In genomic region chr11:46649180-46649738, GRCh38 we compare ENCODE assay signal across 8 cellular contexts. TPM values are rescaled to one million over a fixed set of nuclear protein-coding genes. Genes with fewer than 3 reads are reported as not detected.
DNase-seq lines count a peak whose midpoint lies in the region; ATAC-seq and TF ChIP-seq lines count a peak whose summit lies in the region.

No MANE protein-coding gene starts in this region.

- peaks cover 0 to 91% (median 17%) of the 10 kb centered on the region in 3 donors for H3K36me3 Mint-ChIP-seq in naive thymus-derived CD8-positive, alpha-beta T cell

- no peaks in the 10 kb centered on the region for H3K27me3 ChIP-seq in SJCRH30

- no peaks in the 10 kb centered on the region for H3K9me3 Mint-ChIP-seq in naive thymus-derived CD8-positive, alpha-beta T cell

- H3K27me3 Mint-ChIP-seq in naive thymus-derived CD8-positive, alpha-beta T cell = no peaks in the 10 kb centered on the region

- H3K9me3 ChIP-seq in SJCRH30 (replicated peaks) = no peaks in the 10 kb centered on the region

- peak overlapping the region; percentile 66 for H3K27ac ChIP-seq in SJCRH30

- no peaks in the 10 kb centered on the region for H3K4me1 Mint-ChIP-seq in naive thymus-derived CD8-positive, alpha-beta T cell

- peaks cover 33% of the 10 kb centered on the region for H3K36me3 ChIP-seq in SJCRH30

- no peak overlapping the region for H3K4me3 ChIP-seq in SJCRH30
- no peak overlapping the region for H3K4me3 ChIP-seq in fibroblast of the aortic adventitia (ENCODE audit: low read depth, low read length)

- POLR2A ChIA-PET in naive thymus-derived CD8-positive, alpha-beta T cell (lab: Charles Lee) = interaction anchor here (1.2 kb wide), 1 partner anchor 23 kb away, joined by 3 read pairs; no protein-coding TSS in a partner anchor

- H3K27ac Mint-ChIP-seq in naive thymus-derived CD8-positive, alpha-beta T cell = peak overlapping the region in 2 of 10 donors; percentile 53 to 60

- no peak for TF ChIP-seq CTCF in AG09319 (IDR thresholded peaks at IDR 0.05; ENCODE audit: low read depth, low read length)
- no peak for TF ChIP-seq CTCF in fibroblast of the aortic adventitia (IDR thresholded peaks at IDR 0.05; ENCODE audit: insufficient read depth, low read length)

- peak; percentile 87 for DNase-seq in AG09319 (ENCODE audit: extremely low read depth, low read depth)
- DNase-seq in SJCRH30 = peak; percentile 67 to 85
- peak; percentile 99 for DNase-seq in fibroblast of the aortic adventitia (ENCODE audit: low read depth)
- peak in 46 of 56 donors; percentile 4 to 85 (median 50) for DNase-seq in nucleus accumbens (lab: John Stamatoyannopoulos, UW)
- DNase-seq in stimulated activated naive CD4-positive, alpha-beta T cell treated with Interleukin-2 at 50 U/mL for 16 hours (lab: John Stamatoyannopoulos, UW) = no peak
- DNase-seq in naive thymus-derived CD8-positive, alpha-beta T cell = no peak

- peaks cover 20% of the 10 kb centered on the region for H3K4me1 ChIP-seq in SJCRH30

- no peak overlapping the region for H3K4me3 Mint-ChIP-seq in naive thymus-derived CD8-positive, alpha-beta T cell

- ATAC-seq in HG02884 (IDR thresholded peaks at IDR 0.05; ENCODE audit: unreplicated experiment) (no peak), HG02798 (IDR thresholded peaks at IDR 0.05; ENCODE audit: poor library complexity, unreplicated experiment) (no peak)
- no peak for ATAC-seq in naive thymus-derived CD8-positive, alpha-beta T cell

RNA-seq across cellular contexts. Expression of gene ATG13, which starts 31.9 kb away (rescaled TPM):
- 77.4 and 83.6 TPM in 2 replicates for total RNA-seq in SJCRH30 (2014; rRNA removed; shearing (Covaris generic))
- 58.8 and 152 TPM in 2 replicates for total RNA-seq in fibroblast of the aortic adventitia (ENCODE audit: low replicate concordance)
- total RNA-seq in naive thymus-derived CD8-positive, alpha-beta T cell = 10 to 100 TPM; 97.1 to 98.6 TPM
- 10 to 100 TPM; 59.6 to 77.9 (median 67.6) TPM for polyA plus RNA-seq in naive thymus-derived CD8-positive, alpha-beta T cell

RNA-seq across cellular contexts. Expression of gene HARBI1, which starts 32.2 kb away (rescaled TPM):
- 8.4 and 9.3 TPM in 2 replicates for total RNA-seq in SJCRH30 (2014; rRNA removed; shearing (Covaris generic))
- 4.3 and 4.5 TPM in 2 replicates for total RNA-seq in fibroblast of the aortic adventitia (ENCODE audit: low replicate concordance)
- 1 to 10 TPM; 8.3 to 9.4 TPM for total RNA-seq in naive thymus-derived CD8-positive, alpha-beta T cell
- polyA plus RNA-seq in naive thymus-derived CD8-positive, alpha-beta T cell = 1 to 10 TPM; 5.5 to 7.7 (median 6.0) TPM

RNA-seq across cellular contexts. Expression of gene ARHGAP1, which starts 51.2 kb away (rescaled TPM):
- total RNA-seq in SJCRH30 (2014; rRNA removed; shearing (Covaris generic)) = 21.7 and 21.8 TPM in 2 replicates
- 52.3 and 65.2 TPM in 2 replicates for total RNA-seq in fibroblast of the aortic adventitia (ENCODE audit: low replicate concordance)
- 10 to 100 TPM; 67.5 to 71.2 TPM for total RNA-seq in naive thymus-derived CD8-positive, alpha-beta T cell
- polyA plus RNA-seq in naive thymus-derived CD8-positive, alpha-beta T cell = 10 to 100 TPM; 35.5 to 63.1 (median 43.5) TPM

RNA-seq across cellular contexts. Expression of gene ZNF408, which starts 51.6 kb away (rescaled TPM):
- 8.5 and 8.7 TPM in 2 replicates for total RNA-seq in SJCRH30 (2014; rRNA removed; shearing (Covaris generic))
- 9.3 and 18.7 TPM in 2 replicates for total RNA-seq in fibroblast of the aortic adventitia (ENCODE audit: low replicate concordance)
- total RNA-seq in naive thymus-derived CD8-positive, alpha-beta T cell = 10 to 100 TPM; 21.4 to 26.5 TPM
- 10 to 100 TPM in 1 of 3 donors, 1 to 10 TPM in 2; 6.3 to 11.7 (median 9.6) TPM for polyA plus RNA-seq in naive thymus-derived CD8-positive, alpha-beta T cell

RNA-seq across cellular contexts. Expression of gene AMBRA1, which starts 55.4 kb away (rescaled TPM):
- total RNA-seq in SJCRH30 (2014; rRNA removed; shearing (Covaris generic)) = 23.1 and 23.4 TPM in 2 replicates
- 18.0 and 46.9 TPM in 2 replicates for total RNA-seq in fibroblast of the aortic adventitia (ENCODE audit: low replicate concordance)
- 10 to 100 TPM; 36.8 to 38.8 TPM for total RNA-seq in naive thymus-derived CD8-positive, alpha-beta T cell
- polyA plus RNA-seq in naive thymus-derived CD8-positive, alpha-beta T cell = 10 to 100 TPM in 1 of 3 donors, 1 to 10 TPM in 2; 6.1 to 16.3 (median 7.4) TPM

Comparison
In these comparisons a context has a peak if more than half of its experiments do, and no peak if none do; other contexts are left out.
1. DNase-seq: peak in AG09319 (single experiment), SJCRH30 (2 of 2), fibroblast of the aortic adventitia (single experiment) and nucleus accumbens (46 of 56); none in stimulated activated naive CD4-positive, alpha-beta T cell treated with Interleukin-2 at 50 U/mL for 16 hours (single experiment) and naive thymus-derived CD8-positive, alpha-beta T cell (0 of 10).